In genomic region chr9:107489687-107490605, GRCh38 we compare ENCODE assay signal across 8 cellular contexts. TPM values are rescaled to one million over a fixed set of nuclear protein-coding genes. Genes with fewer than 3 reads are reported as not detected.
A peak's percentile ranks its signal among the peaks of the same experiment; 100 is the strongest.
DNase-seq lines count a peak whose midpoint lies in the region; ATAC-seq and TF ChIP-seq lines count a peak whose summit lies in the region.

KLF4 (minus strand) TSS chr9:107489769; CDS start chr9:107489172, 597 bp downstream.

- DNase-seq in GM12865 (ENCODE audit: low read depth) (peak; percentile 93), NCI-H187 treated with DMSO at 0.1 percent for 48 hours (lab: John Stamatoyannopoulos, UW) (peak; percentile 38), T1000 (lab: John Stamatoyannopoulos, UW) (peak; percentile 92), T47D (ENCODE audit: low read depth in 1 of 2, low spot score in 1 of 2) (peak; percentile 96 to 98), sciatic nerve (ENCODE audit: low spot score) (peak; percentile 96), Kasumi-1 (lab: John Stamatoyannopoulos, UW) (no peak)

- H3K9me3 ChIP-seq in iPS-18a (ENCODE audit: control insufficient read depth, low read depth, low read length) = no peaks in the 10 kb centered on the region

- H3K4me3 ChIP-seq in GM12865 (ENCODE audit: low read depth, low read length) (peak within 1 kb of the TSS; percentile 59), iPS-18a (ENCODE audit: low read length) (peak within 1 kb of the TSS; percentile 66)

- H3K4me1 ChIP-seq in iPS-18a (ENCODE audit: control insufficient read depth, low read depth, low read length) = peaks cover 8% of the 10 kb centered on the region

- H3K27ac ChIP-seq in iPS-18a (ENCODE audit: low read length) = no peak within 1 kb of the TSS

- ATAC-seq in HG02798 (IDR thresholded peaks at IDR 0.05; ENCODE audit: poor library complexity, unreplicated experiment) (peak; percentile 77), sciatic nerve (peak; percentile 79)

- H3K9ac ChIP-seq in iPS-18a (ENCODE audit: low read length) = peak within 1 kb of the TSS; percentile 58

- no peak for TF ChIP-seq CTCF in GM12865 (IDR thresholded peaks at IDR 0.05; ENCODE audit: insufficient read depth, low read depth, low read length, missing control alignments)

- intact Hi-C loops in sciatic nerve (cut with DNase I) = loop anchor here (10.0 kb wide), 2 partner anchors 785 to 1275 kb away; no protein-coding TSS in a partner anchor

- no peaks in the 10 kb centered on the region for H3K36me3 ChIP-seq in iPS-18a (ENCODE audit: control insufficient read depth, low read depth, low read length)

- peaks cover 78% of the 10 kb centered on the region for H3K27me3 ChIP-seq in iPS-18a (ENCODE audit: control insufficient read depth, insufficient read depth, low read length)

- in situ Hi-C loops in T47D (cut with HindIII; ENCODE audit: low pct_unique_long_range_greater_than_20kb, low sequenced_read_pairs) = no loop called here

RNA-seq across cellular contexts. Expression of gene KLF4, which starts in this region (rescaled TPM):
- total RNA-seq in sciatic nerve = 63.8 TPM

Comparison
In these comparisons a context has a peak if more than half of its experiments do, and no peak if none do; other contexts are left out.
1. DNase-seq: peak in GM12865 (single experiment), NCI-H187 treated with DMSO at 0.1 percent for 48 hours (single experiment), T1000 (single experiment), T47D (2 of 2) and sciatic nerve (single experiment); none in Kasumi-1 (0 of 2).